ENCODE assay signal across 1 cellular context in the genomic region with DNA sequence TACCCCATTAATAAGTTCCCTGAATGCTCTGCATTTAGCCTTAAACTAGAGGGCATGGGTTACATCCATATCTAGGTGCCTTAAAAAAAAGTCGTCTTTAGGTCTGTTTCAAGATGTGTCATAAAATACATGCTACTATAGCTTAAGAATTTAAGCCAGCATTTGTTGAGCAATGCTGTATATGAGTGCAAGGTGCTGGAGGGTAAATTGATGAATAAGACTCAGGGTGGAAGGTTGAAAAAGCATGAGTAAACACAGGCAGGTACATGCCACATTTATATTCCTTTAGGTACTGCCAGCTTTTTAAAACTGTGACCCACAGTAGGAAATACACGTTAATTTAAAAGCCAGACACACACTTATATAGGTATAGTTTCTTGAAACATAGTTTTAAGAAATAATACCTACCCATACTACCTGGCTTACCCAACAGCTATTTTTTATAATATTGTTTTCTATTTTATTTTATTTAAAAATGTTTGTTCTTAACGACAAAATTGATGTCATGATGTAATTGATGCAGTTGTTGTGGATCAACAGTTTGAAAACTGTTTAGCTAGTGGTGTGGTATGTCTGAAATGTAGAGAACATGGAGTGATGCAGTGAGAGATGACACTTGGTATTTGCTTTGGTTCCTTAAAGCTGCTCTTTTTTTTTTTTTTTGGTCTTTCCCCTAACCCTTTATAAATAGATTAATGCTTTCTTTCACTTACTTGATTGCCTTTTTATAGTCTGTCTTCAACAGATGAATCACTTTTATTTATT.
TF ChIP-seq lines count a peak whose summit lies in the region.

No MANE protein-coding gene starts in this region.

TF ChIP-seq in K562, 482 proteins besides CTCF, POLR2A, EP300 and RAD21:
- TF ChIP-seq ZNF253 (CRISPR knock-in tag; conservative IDR thresholded peaks at IDR 0.05) = no peak
- TF ChIP-seq SNRNP70 (optimal IDR thresholded peaks at IDR 0.05; ENCODE audit: low read depth, low read length) = no peak
- no peak for TF ChIP-seq FOXP1 (CRISPR knock-in tag; IDR thresholded peaks at IDR 0.05)
- no peak for TF ChIP-seq ZFX (CRISPR knock-in tag; IDR thresholded peaks at IDR 0.05)
- TF ChIP-seq ZNF77 (CRISPR knock-in tag; IDR thresholded peaks at IDR 0.05) = no peak
- no peak for TF ChIP-seq PRMT5 (CRISPR knock-in tag; IDR thresholded peaks at IDR 0.05)
- no peak for TF ChIP-seq ZNF41 (CRISPR knock-in tag; conservative IDR thresholded peaks at IDR 0.05)
- no peak for TF ChIP-seq HDAC2 (IDR thresholded peaks at IDR 0.05)
- no peak for TF ChIP-seq ZNF668 (CRISPR knock-in tag; IDR thresholded peaks at IDR 0.05)
- TF ChIP-seq CEBPZ (IDR thresholded peaks at IDR 0.05; ENCODE audit: borderline replicate concordance, low read depth, low read length) = no peak
- TF ChIP-seq, protein P1, sequence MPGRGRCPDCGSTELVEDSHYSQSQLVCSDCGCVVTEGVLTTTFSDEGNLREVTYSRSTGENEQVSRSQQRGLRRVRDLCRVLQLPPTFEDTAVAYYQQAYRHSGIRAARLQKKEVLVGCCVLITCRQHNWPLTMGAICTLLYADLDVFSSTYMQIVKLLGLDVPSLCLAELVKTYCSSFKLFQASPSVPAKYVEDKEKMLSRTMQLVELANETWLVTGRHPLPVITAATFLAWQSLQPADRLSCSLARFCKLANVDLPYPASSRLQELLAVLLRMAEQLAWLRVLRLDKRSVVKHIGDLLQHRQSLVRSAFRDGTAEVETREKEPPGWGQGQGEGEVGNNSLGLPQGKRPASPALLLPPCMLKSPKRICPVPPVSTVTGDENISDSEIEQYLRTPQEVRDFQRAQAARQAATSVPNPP (IDR thresholded peaks at IDR 0.05; ENCODE audit: borderline replicate concordance, insufficient read depth, insufficient read length) = no peak
- no peak for TF ChIP-seq NFYB (IDR thresholded peaks at IDR 0.05; ENCODE audit: extremely low read depth, insufficient read length)
- no peak for TF ChIP-seq HDAC1 (IDR thresholded peaks at IDR 0.05)
- no peak for TF ChIP-seq BACH1 (tag; IDR thresholded peaks at IDR 0.05)
- no peak for TF ChIP-seq HDGF (IDR thresholded peaks at IDR 0.05)
- TF ChIP-seq ILK (tag; IDR thresholded peaks at IDR 0.05; ENCODE audit: borderline replicate concordance, low read depth) = no peak
- TF ChIP-seq YY1 (IDR thresholded peaks at IDR 0.05; ENCODE audit: borderline replicate concordance in 1 of 3, control insufficient read depth in 1 of 3, extremely low read depth in 1 of 3, insufficient read depth in 3 of 3, insufficient read length in 1 of 3, insufficient replicate concordance in 2 of 3, low read depth in 1 of 3, low read length in 2 of 3) = no peak
- no peak for TF ChIP-seq ZHX1 (conservative IDR thresholded peaks at IDR 0.05; ENCODE audit: low read length)
